24 cellular contexts compared by ENCODE assay signal in genomic region chr3:2158828-2159227, GRCh38.
"Had no signal": no experiment of that assay in that cellular context is flagged by ENCODE, and none has a peak within 500 bp of the region (broad histone marks: within the 10 kb centered on the region; RNA-seq: fewer than 3 reads in every experiment).

No MANE protein-coding gene starts in this region.

- H3K36me3 ChIP-seq: colonic mucosa, SJCRH30 had no signal

- DNase-seq: activated CD4-positive, alpha-beta T cell treated with anti-CD3 and anti-CD28 coated beads, Interleukin-2, amount 10 ng/mL, durations not matched to agents 24 days and 14 days; activated CD4-positive, alpha-beta T cell treated with anti-CD3 and anti-CD28 coated beads, Interleukin-2, amount 50 U/mL, for 4 hours; activated CD8-positive, alpha-beta T cell treated with anti-CD3 and anti-CD28 coated beads for 36 hours; activated gamma-delta T cell; activated naive CD4-positive, alpha-beta T cell treated with Interleukin-2 at 50 U/mL for 16 hours; activated naive CD8-positive, alpha-beta T cell treated with anti-CD3 and anti-CD28 coated beads, Interleukin-2, amount 10 ng/mL, durations not matched to agents 7 days and 5 days; activated T-cell treated with anti-CD3 and anti-CD28 coated beads, Interleukin-2, amount 50 U/mL, for 1 hour; amygdala; colonic mucosa; NCI-H1048; NCI-H1436 treated with DMSO at 0.1 percent for 48 hours; NCI-H1694 treated with DMSO at 0.1 percent for 48 hours; NCI-H2029; NCI-H524 treated with DMSO at 0.1 percent for 48 hours; NK-92 treated with Interleukin-12 subunit alpha and Interleukin-12 subunit beta, amount 100 ng/mL, for 24 hours; PC-9; SHP77; SJCRH30; T1000 had no signal

- H3K4me3 Mint-ChIP-seq: activated CD4-positive, alpha-beta T cell treated with anti-CD3 and anti-CD28 coated beads, Interleukin-2, amount 10 ng/mL, durations not matched to agents 24 days and 14 days; activated CD8-positive, alpha-beta T cell treated with anti-CD3 and anti-CD28 coated beads for 36 hours; activated naive CD4-positive, alpha-beta T cell treated with anti-CD3 and anti-CD28 coated beads, Interleukin-2, amount 50 U/mL, for 24 hours; activated naive CD8-positive, alpha-beta T cell treated with anti-CD3 and anti-CD28 coated beads, Interleukin-2, amount 10 ng/mL, durations not matched to agents 7 days and 5 days; brain; central memory CD8-positive, alpha-beta T cell had no signal

- H3K27me3 ChIP-seq: colonic mucosa, SJCRH30 had no signal

- H3K27ac ChIP-seq: colonic mucosa, PC-9, SJCRH30, SK-N-MC had no signal

- H3K27me3 Mint-ChIP-seq: activated CD4-positive, alpha-beta T cell treated with anti-CD3 and anti-CD28 coated beads, Interleukin-2, amount 10 ng/mL, durations not matched to agents 24 days and 14 days; activated naive CD8-positive, alpha-beta T cell treated with anti-CD3 and anti-CD28 coated beads, Interleukin-2, amount 10 ng/mL, durations not matched to agents 7 days and 5 days; brain; central memory CD8-positive, alpha-beta T cell had no signal

- H3K9me3 Mint-ChIP-seq: activated CD4-positive, alpha-beta T cell treated with anti-CD3 and anti-CD28 coated beads, Interleukin-2, amount 10 ng/mL, durations not matched to agents 24 days and 14 days; activated CD8-positive, alpha-beta T cell treated with anti-CD3 and anti-CD28 coated beads for 36 hours; activated naive CD4-positive, alpha-beta T cell treated with anti-CD3 and anti-CD28 coated beads, Interleukin-2, amount 50 U/mL, for 24 hours; activated naive CD8-positive, alpha-beta T cell treated with anti-CD3 and anti-CD28 coated beads, Interleukin-2, amount 10 ng/mL, durations not matched to agents 7 days and 5 days; activated T-helper 2 cell treated with anti-CD3 and anti-CD28 coated beads, Interferon-gamma antibody, Interleukin-2, Interleukin-4, amounts not matched to agents 10 μg/mL and 5 μg/mL and 100 μg/mL, durations not matched to agents 14 hours and 24 hours and 36 hours had no signal

- ATAC-seq: activated CD8-positive, alpha-beta T cell treated with anti-CD3 and anti-CD28 coated beads for 36 hours had no signal

- H3K4me1 Mint-ChIP-seq: activated CD4-positive, alpha-beta T cell treated with anti-CD3 and anti-CD28 coated beads, Interleukin-2, amount 10 ng/mL, durations not matched to agents 24 days and 14 days; activated naive CD4-positive, alpha-beta T cell treated with anti-CD3 and anti-CD28 coated beads, Interleukin-2, amount 50 U/mL, for 24 hours; activated naive CD8-positive, alpha-beta T cell treated with anti-CD3 and anti-CD28 coated beads, Interleukin-2, amount 10 ng/mL, durations not matched to agents 7 days and 5 days; central memory CD8-positive, alpha-beta T cell had no signal

- H3K4me1 ChIP-seq: colonic mucosa, SJCRH30 had no signal

- H3K4me2 ChIP-seq: PC-9 had no signal

- H3K27ac Mint-ChIP-seq: activated CD4-positive, alpha-beta T cell treated with anti-CD3 and anti-CD28 coated beads, Interleukin-2, amount 10 ng/mL, durations not matched to agents 24 days and 14 days; activated CD8-positive, alpha-beta T cell treated with anti-CD3 and anti-CD28 coated beads for 36 hours; activated naive CD4-positive, alpha-beta T cell treated with anti-CD3 and anti-CD28 coated beads, Interleukin-2, amount 50 U/mL, for 24 hours; activated naive CD8-positive, alpha-beta T cell treated with anti-CD3 and anti-CD28 coated beads, Interleukin-2, amount 10 ng/mL, durations not matched to agents 7 days and 5 days; activated T-helper 2 cell treated with anti-CD3 and anti-CD28 coated beads, Interferon-gamma antibody, Interleukin-2, Interleukin-4, amounts not matched to agents 10 μg/mL and 5 μg/mL and 100 μg/mL, durations not matched to agents 14 hours and 24 hours and 36 hours; brain had no signal

- H3K9me3 ChIP-seq: colonic mucosa, SJCRH30 had no signal

- H2AFZ ChIP-seq: PC-9 had no signal

- H3K4me3 ChIP-seq: colonic mucosa, PC-9, SJCRH30, SK-N-MC had no signal

- H3K36me3 Mint-ChIP-seq: activated naive CD4-positive, alpha-beta T cell treated with anti-CD3 and anti-CD28 coated beads, Interleukin-2, amount 50 U/mL, for 24 hours; activated naive CD8-positive, alpha-beta T cell treated with anti-CD3 and anti-CD28 coated beads, Interleukin-2, amount 10 ng/mL, durations not matched to agents 7 days and 5 days; brain had no signal
